ENCODE assay signal across 1 cellular context in genomic region chr2:186485871-186486650, GRCh38.
TF ChIP-seq lines count a peak whose summit lies in the region.

TSS of gene ZC3H15 (plus strand) at chr2:186486260. CDS start at chr2:186486383, 123 bp downstream.

TF ChIP-seq in GM23338, 12 proteins besides CTCF, POLR2A, EP300 and RAD21 (continued from another document):
- TF ChIP-seq REST (IDR thresholded peaks at IDR 0.05; ENCODE audit: unreplicated experiment) (no peak), NANOG (IDR thresholded peaks at IDR 0.05; ENCODE audit: borderline replicate concordance) (no peak), STAT1 (IDR thresholded peaks at IDR 0.05; ENCODE audit: unreplicated experiment) (no peak), ZNF462 (CRISPR knock-in tag; IDR thresholded peaks at IDR 0.05) (no peak), EZH2phosphoT487 (IDR thresholded peaks at IDR 0.05; ENCODE audit: unreplicated experiment) (no peak), POLR2AphosphoS5 (IDR thresholded peaks at IDR 0.05; ENCODE audit: low read depth) (peak; percentile 97), ETS1 (IDR thresholded peaks at IDR 0.05) (peak; percentile 90)
TF ChIP-seq in GM23338: peak in this region for 3.
